15 cellular contexts compared by ENCODE assay signal in genomic region chr17:44781553-44782348, GRCh38. TPM values are rescaled to one million over a fixed set of nuclear protein-coding genes. Genes with fewer than 3 reads are reported as not detected.
DNase-seq lines count a peak whose midpoint lies in the region; ATAC-seq and TF ChIP-seq lines count a peak whose summit lies in the region.
"Had no signal": no experiment of that assay in that cellular context is flagged by ENCODE, and none has a peak within 500 bp of the region (broad histone marks: within the 10 kb centered on the region; RNA-seq: fewer than 3 reads in every experiment).

No MANE protein-coding gene starts in this region.

- TF ChIP-seq POLR2A in esophagus squamous epithelium (IDR thresholded peaks at IDR 0.05), result no peak
- no peak for TF ChIP-seq POLR2A in spleen (IDR thresholded peaks at IDR 0.05)

- CTCF ChIA-PET in activated CD4-positive, alpha-beta T cell treated with anti-CD3 and anti-CD28 coated beads, Interleukin-2, amount 10 ng/mL, durations not matched to agents 7 days and 5 days (lab: Charles Lee), result interaction anchor here (0.6 to 2.0 kb wide), 2 partner anchors 238 to 264 kb away, joined by 4 read pairs; no protein-coding TSS in a partner anchor
- CTCF ChIA-PET in MCF 10A (lab: Yijun Ruan, JAX), result interaction anchor here (0.5 to 9.4 kb wide), 9 partner anchors 9 to 296 kb away, joined by 3 to 233 read pairs (median 4); no protein-coding TSS in a partner anchor

- WGBS in esophagus squamous epithelium, 2 donors, result 40 to 64% methylated on average over 6 to 9 of the region's 18 CpGs
- 46 to 64% (median 55%) methylated on average over 9 to 18 of the region's 18 CpGs for WGBS in spleen, 5 donors

- peaks cover 0 to 30% (median 0%) of the 10 kb centered on the region in 4 donors for H3K27me3 ChIP-seq in esophagus squamous epithelium
- peaks cover 13% of the 10 kb centered on the region for H3K27me3 ChIP-seq in lower lobe of right lung (ENCODE audit: low read depth)
- peaks cover 0 to 47% (median 5%) of the 10 kb centered on the region in 7 donors for H3K27me3 ChIP-seq in spleen (replicated peaks in 1 of 7)

- intact Hi-C loops in esophagus squamous epithelium (cut with DNase I) (no loop called here), lower lobe of right lung (cut with DNase I) (loop anchor here (5.0 kb wide), 1 partner anchor 76 kb away; no protein-coding TSS in a partner anchor), spleen (cut with DNase I; ENCODE audit: low total_unique reads) (no loop called here), MCF 10A (cut with micrococcal nuclease) (no loop called here)

- H3K27ac Mint-ChIP-seq in activated CD4-positive, alpha-beta T cell treated with anti-CD3 and anti-CD28 coated beads, Interleukin-2, amount 10 ng/mL, durations not matched to agents 7 days and 5 days, result no peak overlapping the region
- no peak overlapping the region for H3K27ac Mint-ChIP-seq in MCF 10A (ENCODE audit: low read depth, unreplicated experiment)
- H3K27ac Mint-ChIP-seq: activated naive CD8-positive, alpha-beta T cell had no signal

- H3K27ac ChIP-seq in esophagus squamous epithelium, result peak overlapping the region; percentile 5 to 54 (median 34)
- peak overlapping the region; percentile 64 for H3K27ac ChIP-seq in lower lobe of right lung
- peak overlapping the region in 1 of 8 donors; percentile 11 for H3K27ac ChIP-seq in spleen

- peaks cover 9% of the 10 kb centered on the region for H3K4me1 Mint-ChIP-seq in activated CD4-positive, alpha-beta T cell treated with anti-CD3 and anti-CD28 coated beads, Interleukin-2, amount 10 ng/mL, durations not matched to agents 7 days and 5 days
- peaks cover 7% of the 10 kb centered on the region for H3K4me1 Mint-ChIP-seq in MCF 10A (ENCODE audit: insufficient read depth, unreplicated experiment)

- H3K27me3 Mint-ChIP-seq in activated CD4-positive, alpha-beta T cell treated with anti-CD3 and anti-CD28 coated beads, Interleukin-2, amount 10 ng/mL, durations not matched to agents 7 days and 5 days, result peaks cover 6% of the 10 kb centered on the region
- peaks cover 4% of the 10 kb centered on the region for H3K27me3 Mint-ChIP-seq in MCF 10A (ENCODE audit: insufficient read depth, unreplicated experiment)
- H3K27me3 Mint-ChIP-seq: activated naive CD8-positive, alpha-beta T cell had no signal

- H3K36me3 ChIP-seq in esophagus squamous epithelium, result no peaks in the 10 kb centered on the region
- H3K36me3 ChIP-seq in lower lobe of right lung, result no peaks in the 10 kb centered on the region
- H3K36me3 ChIP-seq in spleen, result no peaks in the 10 kb centered on the region

- H3K4me1 ChIP-seq in esophagus squamous epithelium (peaks cover 5 to 36% (median 7%) of the 10 kb centered on the region in 3 donors), lower lobe of right lung (peaks cover 35% of the 10 kb centered on the region), spleen (peaks cover 5 to 29% (median 11%) of the 10 kb centered on the region in 6 donors)

- ATAC-seq in lower lobe of right lung, result peak in 1 of 2 donors; percentile 17

- DNase-seq in NCI-H69 (lab: John Stamatoyannopoulos, UW) (peak; percentile 45), esophagus squamous epithelium (lab: John Stamatoyannopoulos, UW) (no peak), lower lobe of right lung (no peak), spleen (peak; percentile 59), foreskin fibroblast (no peak), MCF 10A (ENCODE audit: unreplicated experiment) (no peak)
- DNase-seq in activated CD4-positive, alpha-beta T cell treated with anti-CD3 and anti-CD28 coated beads, Interleukin-2, amount 10 ng/mL, durations not matched to agents 7 days and 5 days, result no peak
- DNase-seq in stimulated activated CD4-positive, alpha-beta T cell treated with anti-CD3 and anti-CD28 coated beads, Interleukin-4, amount 100 ng/mL, for 4 hours, result no peak
- DNase-seq: activated CD8-positive, alpha-beta memory T cell treated with anti-CD3 and anti-CD28 coated beads for 24 hours; AML-193; Karpas-422; NCI-H1694 treated with DMSO at 0.1 percent for 48 hours; NCI-H526 treated with DMSO at 0.1 percent for 48 hours; stimulated activated CD8-positive, alpha-beta memory T cell treated with anti-CD3 and anti-CD28 coated beads, Interleukin-4, amount 100 ng/mL, for 48 hours had no signal

- H3K9me3 ChIP-seq in esophagus squamous epithelium (no peaks in the 10 kb centered on the region), lower lobe of right lung (no peaks in the 10 kb centered on the region), spleen (no peaks in the 10 kb centered on the region)

- H3K4me3 Mint-ChIP-seq in activated CD4-positive, alpha-beta T cell treated with anti-CD3 and anti-CD28 coated beads, Interleukin-2, amount 10 ng/mL, durations not matched to agents 7 days and 5 days, result no peak overlapping the region
- no peak overlapping the region for H3K4me3 Mint-ChIP-seq in MCF 10A (ENCODE audit: unreplicated experiment)
- H3K4me3 Mint-ChIP-seq: activated naive CD8-positive, alpha-beta T cell had no signal

- H3K36me3 Mint-ChIP-seq in activated CD4-positive, alpha-beta T cell treated with anti-CD3 and anti-CD28 coated beads, Interleukin-2, amount 10 ng/mL, durations not matched to agents 7 days and 5 days (ENCODE audit: low read depth), result no peaks in the 10 kb centered on the region
- H3K36me3 Mint-ChIP-seq in MCF 10A (ENCODE audit: insufficient read depth, unreplicated experiment), result peaks cover 4% of the 10 kb centered on the region
- H3K36me3 Mint-ChIP-seq: activated naive CD8-positive, alpha-beta T cell had no signal

- BruUV-seq in MCF 10A (replicated peaks; lab: Mats Ljungman, UMichigan), result no TSS peak

- H3K4me3 ChIP-seq in esophagus squamous epithelium, result no peak overlapping the region
- no peak overlapping the region for H3K4me3 ChIP-seq in lower lobe of right lung
- H3K4me3 ChIP-seq in spleen, result no peak overlapping the region
- no peak overlapping the region for H3K4me3 ChIP-seq in foreskin fibroblast (ENCODE audit: low read depth in 1 of 2, low read length in 2 of 2)

- H3K9me3 Mint-ChIP-seq in activated CD4-positive, alpha-beta T cell treated with anti-CD3 and anti-CD28 coated beads, Interleukin-2, amount 10 ng/mL, durations not matched to agents 7 days and 5 days, result no peaks in the 10 kb centered on the region
- H3K9me3 Mint-ChIP-seq in MCF 10A (ENCODE audit: unreplicated experiment), result no peaks in the 10 kb centered on the region

- POLR2A ChIA-PET in activated CD4-positive, alpha-beta T cell treated with anti-CD3 and anti-CD28 coated beads, Interleukin-2, amount 10 ng/mL, durations not matched to agents 7 days and 5 days (lab: Charles Lee), result no interaction called here
- POLR2A ChIA-PET in MCF 10A (lab: Yijun Ruan, JAX), result no interaction called here

- TF ChIP-seq CTCF in esophagus squamous epithelium (IDR thresholded peaks at IDR 0.05) (no peak), lower lobe of right lung (IDR thresholded peaks at IDR 0.05) (no peak), spleen (IDR thresholded peaks at IDR 0.05 in 8 of 11, conservative IDR thresholded peaks at IDR 0.05 in 3 of 11) (no peak), foreskin fibroblast (IDR thresholded peaks at IDR 0.05; ENCODE audit: low read depth, low read length) (no peak), MCF 10A (IDR thresholded peaks at IDR 0.05; ENCODE audit: unreplicated experiment) (no peak)

RNA-seq across cellular contexts. Expression of gene ADAM11, which starts 23.0 kb away (rescaled TPM):
- total RNA-seq in esophagus squamous epithelium (under 1 TPM in 2 of 4 donors, not detected in 2; 0.18 to 0.38 TPM), lower lobe of right lung (0.41 TPM), spleen (under 1 TPM in 6 of 7 donors, not detected in 1; 0.10 to 0.79 (median 0.47) TPM), MCF 10A (2022) (0.16 and 0.56 TPM in 2 replicates)
- polyA plus RNA-seq in spleen, result under 1 TPM; 0.22 to 0.29 (median 0.26) TPM
- total RNA-seq in activated CD4-positive, alpha-beta T cell treated with anti-CD3 and anti-CD28 coated beads, Interleukin-2, amount 10 ng/mL, durations not matched to agents 7 days and 5 days, result under 1 TPM; 0.25 to 0.35 TPM

RNA-seq across cellular contexts. Expression of gene GJC1, which starts 48.3 kb away (rescaled TPM):
- total RNA-seq in esophagus squamous epithelium (1 to 10 TPM; 1.2 to 5.9 (median 1.6) TPM), lower lobe of right lung (18.4 TPM), spleen (1 to 10 TPM in 4 of 7 donors, under 1 TPM in 3; 0.43 to 1.8 (median 1.1) TPM), MCF 10A (2022) (6.9 and 7.9 TPM in 2 replicates)
- polyA plus RNA-seq in spleen, result under 1 TPM; 0.41 to 0.86 (median 0.80) TPM
- total RNA-seq in activated CD4-positive, alpha-beta T cell treated with anti-CD3 and anti-CD28 coated beads, Interleukin-2, amount 10 ng/mL, durations not matched to agents 7 days and 5 days, result 1 to 10 TPM in 1 of 2 experiments, under 1 TPM in 1; 0.79 to 1.1 TPM

Comparison
In these comparisons a context has a peak if more than half of its experiments do, and no peak if none do; other contexts are left out.
1. DNase-seq: peak in NCI-H69 (single experiment) and spleen (single experiment); none in esophagus squamous epithelium (single experiment), lower lobe of right lung (single experiment), activated CD4-positive, alpha-beta T cell treated with anti-CD3 and anti-CD28 coated beads, Interleukin-2, amount 10 ng/mL, durations not matched to agents 7 days and 5 days (single experiment), foreskin fibroblast (0 of 2), MCF 10A (single experiment) and stimulated activated CD4-positive, alpha-beta T cell treated with anti-CD3 and anti-CD28 coated beads, Interleukin-4, amount 100 ng/mL, for 4 hours (0 of 2).